ENCODE assay signal across 2 cellular contexts in the genomic region with DNA sequence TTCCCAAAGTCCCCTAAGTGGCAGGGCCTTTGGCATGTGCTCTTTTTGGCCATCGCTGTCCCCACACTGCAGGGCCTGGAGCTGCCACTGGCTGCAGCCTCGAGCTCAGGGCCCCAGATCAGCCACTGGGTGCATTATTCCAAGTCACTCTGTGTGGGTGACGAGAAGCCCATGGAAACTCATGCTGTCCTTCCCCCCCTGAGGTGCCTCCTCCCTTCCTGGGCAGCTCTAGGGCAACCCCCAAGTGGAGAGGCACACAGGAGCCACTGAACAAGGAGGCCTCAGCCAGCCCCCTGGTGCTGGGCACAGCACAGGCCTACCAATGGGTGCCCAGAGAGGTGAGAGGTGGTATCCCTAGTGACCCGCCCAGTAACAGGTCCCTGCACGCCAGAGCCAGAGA.
TF ChIP-seq lines count a peak whose summit lies in the region.

No MANE protein-coding gene starts in this region.

TF ChIP-seq in HCT116, 20 proteins besides CTCF, POLR2A, EP300 and RAD21:
- TF ChIP-seq YY1 (IDR thresholded peaks at IDR 0.05; ENCODE audit: extremely low read depth, insufficient replicate concordance, low read depth, low read length) (no peak), SP1 (IDR thresholded peaks at IDR 0.05; ENCODE audit: low read depth) (no peak)

TF ChIP-seq in IMR-90, 13 proteins besides CTCF, POLR2A, EP300 and RAD21:
- TF ChIP-seq MXI1 (IDR thresholded peaks at IDR 0.05; ENCODE audit: borderline replicate concordance, low read depth, low read length) (no peak), FOS (IDR thresholded peaks at IDR 0.05; ENCODE audit: low read depth, low read length) (no peak), MAZ (IDR thresholded peaks at IDR 0.05; ENCODE audit: borderline replicate concordance, low read depth, low read length) (no peak), SMC3 (IDR thresholded peaks at IDR 0.05; ENCODE audit: low read depth, low read length) (no peak)
